In genomic region chr6:121491576-121491975, GRCh38 we compare ENCODE assay signal across 16 cellular contexts. TPM values are rescaled to one million over a fixed set of nuclear protein-coding genes. Genes with fewer than 3 reads are reported as not detected.
DNase-seq lines count a peak whose midpoint lies in the region; ATAC-seq, FAIRE-seq and TF ChIP-seq lines count a peak whose summit lies in the region.
"Had no signal": no experiment of that assay in that cellular context is flagged by ENCODE, and none has a peak within 500 bp of the region (broad histone marks: within the 10 kb centered on the region; RNA-seq: fewer than 3 reads in every experiment).

No MANE protein-coding gene starts in this region.

- H3K36me3 ChIP-seq in astrocyte (ENCODE audit: insufficient read depth, low read length) (no peaks in the 10 kb centered on the region), mesendoderm (ENCODE audit: control insufficient read depth, insufficient read depth, low read length) (no peaks in the 10 kb centered on the region)
- H3K36me3 ChIP-seq: BLaER1 treated with 17β-estradiol and CSF1 and Interleukin-3, amounts not matched to agents 10 nM and 100 nM; MG63 had no signal

- H3K9ac ChIP-seq in astrocyte (ENCODE audit: low read length) (no peak overlapping the region), mesendoderm (ENCODE audit: low read length) (peak overlapping the region; percentile 31)
- H3K9ac ChIP-seq: BLaER1 treated with 17β-estradiol and CSF1 and Interleukin-3, amounts not matched to agents 10 nM and 100 nM; KMS-11 had no signal

- H3K36me3 Mint-ChIP-seq in astrocyte (ENCODE audit: low read depth, unreplicated experiment), result no peaks in the 10 kb centered on the region

- peak overlapping the region; percentile 64 for H3K18ac ChIP-seq in mesendoderm (ENCODE audit: low read length)

- WGBS in mesendoderm (ENCODE audit: extremely low coverage, insufficient coverage, low lambda C conversion rate), result no CpG with 5 or more reads among the region's 1 CpG

- peaks cover 10% of the 10 kb centered on the region for H3K4me1 Mint-ChIP-seq in astrocyte (ENCODE audit: low read depth, unreplicated experiment)

- H3K56ac ChIP-seq in mesendoderm (ENCODE audit: low read length), result peak overlapping the region; percentile 86

- DNase-seq in NCI-H82 (lab: John Stamatoyannopoulos, UW) (peak; percentile 63), NCI-H82 treated with DMSO at 0.1 percent for 48 hours (lab: John Stamatoyannopoulos, UW; ENCODE audit: unreplicated experiment) (no peak), astrocyte (ENCODE audit: low read depth) (peak; percentile 36), mesendoderm (peak; percentile 94), NCI-H2227 (lab: John Stamatoyannopoulos, UW; ENCODE audit: unreplicated experiment) (no peak), NCI-H1694 (lab: John Stamatoyannopoulos, UW) (no peak)
- DNase-seq in activated CD4-positive, alpha-beta T cell treated with anti-CD3 and anti-CD28 coated beads, Interleukin-2, amount 50 U/mL, for 1 hour, result no peak
- DNase-seq: 8988T, DMS53, MG63, NCI-H1105, NCI-H187 treated with DMSO at 0.1 percent for 48 hours, PC-9 had no signal

- H3K4me2 ChIP-seq in astrocyte (ENCODE audit: low read length) (no peak overlapping the region), mesendoderm (ENCODE audit: low read length) (no peak overlapping the region)
- H3K4me2 ChIP-seq: BLaER1 treated with 17β-estradiol and CSF1 and Interleukin-3, amounts not matched to agents 10 nM and 100 nM; KMS-11; PC-9 had no signal

- no peak overlapping the region for H3K23ac ChIP-seq in mesendoderm (ENCODE audit: low read length)

- H2AK5ac ChIP-seq in mesendoderm (ENCODE audit: low read length), result no peak overlapping the region

- no peak overlapping the region for H3K4me3 Mint-ChIP-seq in astrocyte (ENCODE audit: unreplicated experiment)

- no peak overlapping the region for H3K27ac Mint-ChIP-seq in astrocyte (ENCODE audit: unreplicated experiment)

- H3K4me3 ChIP-seq in astrocyte (ENCODE audit: insufficient read depth, low read depth, low read length) (no peak overlapping the region), mesendoderm (ENCODE audit: low read length) (no peak overlapping the region)
- H3K4me3 ChIP-seq: BLaER1 treated with 17β-estradiol and CSF1 and Interleukin-3, amounts not matched to agents 10 nM and 100 nM; MG63; PC-9 had no signal

- H3K9me3 ChIP-seq in astrocyte (ENCODE audit: insufficient read depth, low read depth, low read length), result no peaks in the 10 kb centered on the region
- H3K9me3 ChIP-seq: BLaER1 treated with 17β-estradiol and CSF1 and Interleukin-3, amounts not matched to agents 10 nM and 100 nM; MG63 had no signal

- no peak overlapping the region for H4K8ac ChIP-seq in mesendoderm (ENCODE audit: low read depth, low read length)

- no peaks in the 10 kb centered on the region for H3K9me3 Mint-ChIP-seq in astrocyte (ENCODE audit: unreplicated experiment)

- ATAC-seq in GM21526 (IDR thresholded peaks at IDR 0.05; ENCODE audit: low FRiP score, unreplicated experiment), result no peak

- no peaks in the 10 kb centered on the region for H3K27me3 Mint-ChIP-seq in astrocyte (ENCODE audit: low read depth, unreplicated experiment)

- H2BK15ac ChIP-seq in mesendoderm (replicated peaks; ENCODE audit: low read depth), result peak overlapping the region; percentile 98

- no peaks in the 10 kb centered on the region for H4K20me1 ChIP-seq in astrocyte (ENCODE audit: insufficient read depth, low read length)
- H4K20me1 ChIP-seq: BLaER1 treated with 17β-estradiol and CSF1 and Interleukin-3, amounts not matched to agents 10 nM and 100 nM had no signal

- no peaks in the 10 kb centered on the region for H3K79me1 ChIP-seq in mesendoderm (ENCODE audit: low read length)

- H3K79me2 ChIP-seq in astrocyte (ENCODE audit: insufficient read depth, low read length) (no peaks in the 10 kb centered on the region), mesendoderm (ENCODE audit: control insufficient read depth, insufficient read depth, low read length) (no peaks in the 10 kb centered on the region)

- no peak for FAIRE-seq in astrocyte (lab: Jason Lieb, UNC)

- TF ChIP-seq CTCF in astrocyte (IDR thresholded peaks at IDR 0.05; ENCODE audit: insufficient read depth, low read depth, low read length), result no peak

- H2AFZ ChIP-seq in astrocyte (ENCODE audit: low read depth, low read length), result no peak overlapping the region
- H2AFZ ChIP-seq: PC-9 had no signal

- H3K27ac ChIP-seq in astrocyte (ENCODE audit: low read depth, low read length), result no peak overlapping the region
- peak overlapping the region; percentile 91 for H3K27ac ChIP-seq in mesendoderm (ENCODE audit: low read depth, low read length)
- H3K27ac ChIP-seq: BLaER1 treated with 17β-estradiol and CSF1 and Interleukin-3, amounts not matched to agents 10 nM and 100 nM; KMS-11; PC-9 had no signal

- H3K4me1 ChIP-seq in astrocyte (ENCODE audit: insufficient read depth, low read length) (no peaks in the 10 kb centered on the region), mesendoderm (ENCODE audit: control insufficient read depth, low read depth, low read length) (peaks cover 6% of the 10 kb centered on the region)
- H3K4me1 ChIP-seq: BLaER1 treated with 17β-estradiol and CSF1 and Interleukin-3, amounts not matched to agents 10 nM and 100 nM had no signal

- peak overlapping the region; percentile 68 for H4K5ac ChIP-seq in mesendoderm (ENCODE audit: low read length)

- H3K27me3 ChIP-seq in astrocyte (ENCODE audit: insufficient read depth, low read length) (no peaks in the 10 kb centered on the region), mesendoderm (ENCODE audit: insufficient read depth, low read length, poor library complexity) (no peaks in the 10 kb centered on the region)
- H3K27me3 ChIP-seq: BLaER1 treated with 17β-estradiol and CSF1 and Interleukin-3, amounts not matched to agents 10 nM and 100 nM; MG63 had no signal

- peak overlapping the region; percentile 38 for H2BK120ac ChIP-seq in mesendoderm (ENCODE audit: low read depth, low read length)

- peak overlapping the region; percentile 70 for H3K4ac ChIP-seq in mesendoderm (ENCODE audit: low read depth, low read length)

- peak overlapping the region; percentile 65 for H2BK5ac ChIP-seq in mesendoderm (ENCODE audit: low read length)

RNA-seq across cellular contexts. Expression of gene GJA1, which starts 56.1 kb away (rescaled TPM):
- total RNA-seq in astrocyte, result 433 and 443 TPM in 2 replicates
- polyA plus RNA-seq in mesendoderm (2013, experiment 1 of 2), result 921 TPM
- 892 TPM for polyA plus RNA-seq in mesendoderm (2013, experiment 2 of 2)

Comparison
In these comparisons a context has a peak if more than half of its experiments do, and no peak if none do; other contexts are left out.
1. DNase-seq: peak in NCI-H82 (single experiment), astrocyte (single experiment) and mesendoderm (single experiment); none in NCI-H82 treated with DMSO at 0.1 percent for 48 hours (single experiment), NCI-H2227 (single experiment), NCI-H1694 (single experiment) and activated CD4-positive, alpha-beta T cell treated with anti-CD3 and anti-CD28 coated beads, Interleukin-2, amount 50 U/mL, for 1 hour (single experiment).